1 cellular context compared by ENCODE assay signal in the genomic region with DNA sequence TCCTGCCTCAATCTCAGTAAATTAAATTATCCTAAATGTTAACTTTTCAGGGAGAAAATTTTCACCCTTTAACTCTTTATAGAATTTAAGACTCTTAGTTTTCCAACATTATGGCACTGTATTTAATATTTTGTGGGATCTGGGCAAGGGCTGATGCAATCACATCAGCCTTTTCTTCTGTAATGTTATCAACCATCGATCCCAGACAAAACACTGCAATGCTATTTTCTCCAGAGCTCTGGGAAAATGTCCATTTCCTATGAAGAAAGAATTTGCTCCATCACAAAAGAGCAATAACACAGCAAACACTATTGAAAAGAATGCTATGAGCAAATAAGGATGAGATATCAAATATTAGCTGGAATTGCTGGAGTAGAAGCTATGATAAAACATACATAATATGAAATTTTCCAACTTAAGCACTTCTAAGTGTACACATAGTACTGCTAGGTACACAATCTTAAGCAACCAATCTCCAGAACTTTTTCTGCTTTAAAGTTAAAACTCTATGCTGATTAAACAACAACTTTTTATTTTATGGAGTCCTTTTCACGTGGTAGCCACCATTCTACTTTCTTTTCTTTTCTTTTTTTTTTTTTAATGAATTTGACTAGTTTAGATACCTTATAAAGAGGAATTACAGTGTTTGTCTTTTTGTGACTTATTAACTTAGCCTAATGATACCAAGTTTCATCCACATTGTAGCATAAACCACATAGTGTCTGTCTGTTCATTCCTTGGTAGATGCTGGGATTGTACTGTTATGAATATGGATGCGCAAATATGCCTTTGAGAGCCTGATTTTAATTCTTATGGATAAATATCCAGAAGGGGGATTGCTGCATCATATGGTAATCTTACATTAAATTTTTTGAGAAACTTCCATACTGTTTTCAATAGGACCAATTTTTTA.
TF ChIP-seq lines count a peak whose summit lies in the region.

No MANE protein-coding gene starts in this region.

TF ChIP-seq in WTC11, 78 proteins besides CTCF, POLR2A, EP300 and RAD21:
- TF ChIP-seq RELA (CRISPR knock-in tag; IDR thresholded peaks at IDR 0.05; ENCODE audit: borderline replicate concordance) (no peak), CBFB (CRISPR knock-in tag; IDR thresholded peaks at IDR 0.05; ENCODE audit: low read depth) (no peak), ZNF138 (CRISPR knock-in tag; conservative IDR thresholded peaks at IDR 0.05) (no peak), GABPB1 (CRISPR knock-in tag; IDR thresholded peaks at IDR 0.05) (peak; percentile 65; the same call in 1 of the 2 replicates), HMGXB4 (CRISPR knock-in tag; IDR thresholded peaks at IDR 0.05) (no peak), ESRRA (CRISPR knock-in tag; IDR thresholded peaks at IDR 0.05; ENCODE audit: borderline replicate concordance) (no peak)
- TF ChIP-seq, protein P1, sequence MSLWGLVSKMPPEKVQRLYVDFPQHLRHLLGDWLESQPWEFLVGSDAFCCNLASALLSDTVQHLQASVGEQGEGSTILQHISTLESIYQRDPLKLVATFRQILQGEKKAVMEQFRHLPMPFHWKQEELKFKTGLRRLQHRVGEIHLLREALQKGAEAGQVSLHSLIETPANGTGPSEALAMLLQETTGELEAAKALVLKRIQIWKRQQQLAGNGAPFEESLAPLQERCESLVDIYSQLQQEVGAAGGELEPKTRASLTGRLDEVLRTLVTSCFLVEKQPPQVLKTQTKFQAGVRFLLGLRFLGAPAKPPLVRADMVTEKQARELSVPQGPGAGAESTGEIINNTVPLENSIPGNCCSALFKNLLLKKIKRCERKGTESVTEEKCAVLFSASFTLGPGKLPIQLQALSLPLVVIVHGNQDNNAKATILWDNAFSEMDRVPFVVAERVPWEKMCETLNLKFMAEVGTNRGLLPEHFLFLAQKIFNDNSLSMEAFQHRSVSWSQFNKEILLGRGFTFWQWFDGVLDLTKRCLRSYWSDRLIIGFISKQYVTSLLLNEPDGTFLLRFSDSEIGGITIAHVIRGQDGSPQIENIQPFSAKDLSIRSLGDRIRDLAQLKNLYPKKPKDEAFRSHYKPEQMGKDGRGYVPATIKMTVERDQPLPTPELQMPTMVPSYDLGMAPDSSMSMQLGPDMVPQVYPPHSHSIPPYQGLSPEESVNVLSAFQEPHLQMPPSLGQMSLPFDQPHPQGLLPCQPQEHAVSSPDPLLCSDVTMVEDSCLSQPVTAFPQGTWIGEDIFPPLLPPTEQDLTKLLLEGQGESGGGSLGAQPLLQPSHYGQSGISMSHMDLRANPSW (CRISPR knock-in tag; conservative IDR thresholded peaks at IDR 0.05; ENCODE audit: low read depth), result no peak
